Comparison of ENCODE assay signal across 8 cellular contexts in the genomic region with DNA sequence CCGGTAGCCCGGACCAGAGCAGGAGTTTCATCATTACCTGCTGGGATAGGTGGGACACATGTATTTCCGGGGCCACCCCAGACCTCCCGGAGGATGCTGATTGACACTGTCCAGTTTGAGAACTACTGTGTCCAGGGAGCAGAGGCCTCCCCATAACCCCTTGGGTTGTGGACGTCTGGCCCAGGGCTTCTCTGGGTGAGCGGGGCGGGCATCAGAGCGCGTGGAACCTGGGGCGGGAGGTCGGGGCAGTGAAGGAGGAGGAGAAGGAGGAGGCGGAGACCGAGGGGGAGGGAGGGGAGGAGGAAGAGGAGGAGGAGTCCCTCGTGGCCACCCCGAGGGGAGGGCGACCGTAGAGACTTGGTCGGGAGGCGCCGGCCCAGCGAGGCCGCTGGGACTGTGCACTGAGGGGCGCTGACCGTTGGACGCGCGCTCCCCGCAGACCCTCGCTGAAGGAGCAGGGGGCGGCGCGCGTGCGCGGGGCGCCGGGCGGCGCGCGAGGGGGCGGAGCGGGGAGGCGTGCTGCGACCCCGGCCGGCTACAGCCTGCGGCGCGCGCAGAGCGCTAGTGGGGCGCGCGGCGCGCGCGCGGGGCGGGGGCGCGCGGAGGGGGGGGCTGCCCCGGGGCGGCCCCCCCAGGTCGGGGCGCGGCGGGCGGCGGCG. TPM values are rescaled to one million over a fixed set of nuclear protein-coding genes. Genes with fewer than 3 reads are reported as not detected.
DNase-seq lines count a peak whose midpoint lies in the region; ATAC-seq, FAIRE-seq and TF ChIP-seq lines count a peak whose summit lies in the region.

GRK3 (plus strand) TSS at position 356 of the 659 bp plus-strand sequence. CDS start 366 bp downstream, outside the sequence.

- ATAC-seq in GM19452 (IDR thresholded peaks at IDR 0.05; ENCODE audit: unreplicated experiment) (peak; percentile 49), K562 (peak; percentile 87)

- peak within 1 kb of the TSS; percentile 94 for H2AFZ ChIP-seq in K562 (ENCODE audit: low read depth, low read length)

- no peak for TF ChIP-seq RAD21 in K562 (CRISPR knock-in tag; conservative IDR thresholded peaks at IDR 0.05 in 1 of 2, IDR thresholded peaks at IDR 0.05 in 1 of 2)

- TF ChIP-seq EP300 in K562 (IDR thresholded peaks at IDR 0.05; ENCODE audit: low read length), result no peak

- TF ChIP-seq CTCF in K562 (IDR thresholded peaks at IDR 0.05 in 2 of 3, conservative IDR thresholded peaks at IDR 0.05 in 1 of 3; ENCODE audit: insufficient read depth in 2 of 3, low read depth in 1 of 3, low read length in 3 of 3), result no peak

- in situ Hi-C loops in K562 (cut with MboI), result no loop called here

- TF ChIP-seq POLR2A in K562 (conservative IDR thresholded peaks at IDR 0.05), result peak; percentile 58; the same call in 1 of the 2 replicates

- peak within 1 kb of the TSS; percentile 64; the same call in 2 of the 3 replicates for H3K27ac ChIP-seq in K562 (ENCODE audit: extremely low read depth, low read depth, low read length)
- H3K27ac ChIP-seq in skin epidermis, result peak within 1 kb of the TSS in 20 of 21 experiments; percentile 56 to 90 (median 79)

- 14% methylated on average over 4 of the region's 73 CpGs for WGBS in K562 (ENCODE audit: insufficient coverage, low coverage, missing lambda C conversion rate)

- CTCF ChIA-PET in K562 (lab: Yijun Ruan, JAX; ENCODE audit: low intra/inter-chr PET ratio), result no interaction called here

- peak within 1 kb of the TSS; percentile 82 for H3K4me3 ChIP-seq in K562
- H3K4me3 ChIP-seq in iPS-18c (ENCODE audit: insufficient read depth, low read depth, low read length), result peak within 1 kb of the TSS; percentile 87
- H3K4me3 ChIP-seq in skin epidermis, result peak within 1 kb of the TSS; percentile 56 to 88 (median 80)

- H3K79me2 ChIP-seq in K562 (ENCODE audit: control insufficient read depth, insufficient read depth, low read length), result peaks cover 34% of the 10 kb centered on the region

- peaks cover 13 to 17% of the 10 kb centered on the region in 2 experiments for H3K4me1 ChIP-seq in K562 (replicated peaks in 1 of 2; ENCODE audit: control insufficient read depth in 2 of 2, insufficient read depth in 2 of 2, low read length in 2 of 2)

- H3K27me3 ChIP-seq in K562 (ENCODE audit: control insufficient read depth in 2 of 2, insufficient read depth in 2 of 2, low read length in 2 of 2), result no peaks in the 10 kb centered on the region

- H3K9me3 ChIP-seq in K562 (replicated peaks; ENCODE audit: control insufficient read depth, insufficient read depth, low read depth, low read length) (no peaks in the 10 kb centered on the region), iPS-18c (ENCODE audit: control insufficient read depth, insufficient read depth, low read length) (no peaks in the 10 kb centered on the region)

- POLR2A ChIA-PET in K562 (lab: Yijun Ruan, JAX), result interaction anchor here (0.6 to 1.7 kb wide), 4 partner anchors 10 to 437 kb away, joined by 3 to 5 read pairs (median 4); partner anchors contain the start of gene MYO18B

- H4K20me1 ChIP-seq in K562 (replicated peaks; ENCODE audit: control insufficient read depth, insufficient read depth, low read length), result no peaks in the 10 kb centered on the region

- H3K9ac ChIP-seq in K562 (ENCODE audit: insufficient read depth in 1 of 2, low read depth in 2 of 2, low read length in 2 of 2), result peak within 1 kb of the TSS; percentile 56 to 89

- no peaks in the 10 kb centered on the region for H3K36me3 ChIP-seq in K562 (ENCODE audit: control insufficient read depth, insufficient read depth, low read length)

- H3K4me2 ChIP-seq in K562 (ENCODE audit: insufficient read depth, low read length), result peak within 1 kb of the TSS; percentile 80

- FAIRE-seq in K562 (lab: Jason Lieb, UNC), result peak; percentile 23

- BruUV-seq in K562 (replicated peaks; lab: Mats Ljungman, UMichigan), result no TSS peak

- no peaks in the 10 kb centered on the region for H3K9me1 ChIP-seq in K562 (ENCODE audit: control insufficient read depth, insufficient read depth, low read length)

- intact Hi-C loops in T-helper 2 cell treated with Interferon-gamma antibody and Interleukin-4, amounts not matched to agents 100 ng/mL and 5 ng/mL, for 36 hours (cut with micrococcal nuclease), result loop anchor here (1.0 to 10.0 kb wide), 2 partner anchors 120 to 209 kb away; no protein-coding TSS in a partner anchor
- intact Hi-C loops in K562 (cut with micrococcal nuclease), result no loop called here

- DNase-seq in C1 segment of cervical spinal cord (lab: John Stamatoyannopoulos, UW), result peak in 11 of 14 donors; percentile 23 to 62 (median 52)
- peak; percentile 52 for DNase-seq in KG1 (lab: John Stamatoyannopoulos, UW)
- DNase-seq in K562 (ENCODE audit: extremely low read depth in 1 of 4, low spot score in 3 of 4), result peak; percentile 69 to 88 (median 82)
- no peak for DNase-seq in dedifferentiated amniotic fluid mesenchymal stem cell (ENCODE audit: extremely low spot score)

TF ChIP-seq in K562, 482 proteins besides CTCF, POLR2A, EP300 and RAD21 (continues in another document):
- TF ChIP-seq ZNF354B (CRISPR knock-in tag; IDR thresholded peaks at IDR 0.05) (no peak), FOXP1 (CRISPR knock-in tag; IDR thresholded peaks at IDR 0.05) (no peak), ZNF76 (CRISPR knock-in tag; IDR thresholded peaks at IDR 0.05; ENCODE audit: borderline replicate concordance) (no peak), ARHGAP35 (IDR thresholded peaks at IDR 0.05; ENCODE audit: partially characterized antibody) (no peak), NR2C2 (CRISPR knock-in tag; IDR thresholded peaks at IDR 0.05) (no peak), NR2C2 (tag; IDR thresholded peaks at IDR 0.05) (no peak), NCOA1 (IDR thresholded peaks at IDR 0.05; ENCODE audit: low read depth) (no peak), IRF9 (tag; IDR thresholded peaks at IDR 0.05) (no peak), C11orf30 (IDR thresholded peaks at IDR 0.05; ENCODE audit: low read depth) (no peak), NONO (IDR thresholded peaks at IDR 0.05; ENCODE audit: low read depth in 2 of 2, low read length in 1 of 2) (no peak), MAFK (IDR thresholded peaks at IDR 0.05; ENCODE audit: low read length) (no peak), HDAC6 (IDR thresholded peaks at IDR 0.05; ENCODE audit: low read depth, low read length) (no peak), SLC30A9 (CRISPR knock-in tag; IDR thresholded peaks at IDR 0.05) (no peak), RCOR1 (IDR thresholded peaks at IDR 0.05; ENCODE audit: borderline replicate concordance in 1 of 2, low read depth in 2 of 2, low read length in 2 of 2) (no peak)
- TF ChIP-seq, protein P1, sequence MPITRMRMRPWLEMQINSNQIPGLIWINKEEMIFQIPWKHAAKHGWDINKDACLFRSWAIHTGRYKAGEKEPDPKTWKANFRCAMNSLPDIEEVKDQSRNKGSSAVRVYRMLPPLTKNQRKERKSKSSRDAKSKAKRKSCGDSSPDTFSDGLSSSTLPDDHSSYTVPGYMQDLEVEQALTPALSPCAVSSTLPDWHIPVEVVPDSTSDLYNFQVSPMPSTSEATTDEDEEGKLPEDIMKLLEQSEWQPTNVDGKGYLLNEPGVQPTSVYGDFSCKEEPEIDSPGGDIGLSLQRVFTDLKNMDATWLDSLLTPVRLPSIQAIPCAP (CRISPR knock-in tag; IDR thresholded peaks at IDR 0.05; ENCODE audit: borderline replicate concordance), result no peak

RNA-seq across cellular contexts. Expression of gene GRK3, which starts in this region (rescaled TPM):
- 40.6 and 45.0 TPM in 2 replicates for total RNA-seq in T-helper 2 cell treated with Interferon-gamma antibody and Interleukin-4, amounts not matched to agents 100 ng/mL and 5 ng/mL, for 36 hours
- total RNA-seq in K562 (2011; cell fraction: chromatin; rRNA removed; ENCODE audit: low replicate concordance), result 2.6 and 7.4 TPM in 2 replicates
- total RNA-seq in K562 (2011; cell fraction: nucleolus; rRNA removed), result 1.0 and 1.2 TPM in 2 replicates
- 2.6 and 3.5 TPM in 2 replicates for total RNA-seq in K562 (2011; cell fraction: nucleoplasm; rRNA removed)
- total RNA-seq in K562 (2014; rRNA removed) (3.4 and 3.7 TPM in 2 replicates), K562 (2014; rRNA removed; fragmentation: Illumina TruSeq; extraction: Trizol) (7.5 and 9.0 TPM in 2 replicates), K562 (2015; rRNA removed; fragmentation: Illumina TruSeq; extraction: Trizol) (6.0 and 6.8 TPM in 2 replicates), K562 (2021) (7.3 and 7.6 TPM in 2 replicates)
- polyA plus RNA-seq in K562 (2011; rRNA removed) (2.9 and 4.0 TPM in 2 replicates), K562 (2014; fragmentation: Illumina TruSeq; extraction: Trizol) (5.9 and 6.3 TPM in 2 replicates), K562 (2014; fragmentation: Nextera tagmentation; extraction: Ambion mirVana) (1 to 10 TPM; 1.4 TPM), K562 (2014; rRNA removed) (3.4 and 3.6 TPM in 2 replicates)
- 0.78 and 2.3 TPM in 2 replicates for polyA plus RNA-seq in K562 (2011; cell fraction: cytosol; rRNA removed)
- polyA plus RNA-seq in K562 (2011; cell fraction: nucleus; rRNA removed), result 2.1 and 3.6 TPM in 2 replicates
- polyA plus RNA-seq in K562 (2012), result 3.2 and 4.5 TPM in 2 replicates
- polyA minus RNA-seq in K562 (2011; rRNA and poly(A)+ RNA removed), result 5.3 and 9.2 TPM in 2 replicates
- polyA minus RNA-seq in K562 (2011; cell fraction: cytosol; rRNA and poly(A)+ RNA removed), result 2.2 and 2.8 TPM in 2 replicates
- polyA minus RNA-seq in K562 (2011; cell fraction: nucleus; rRNA and poly(A)+ RNA removed), result 0.94 and 2.8 TPM in 2 replicates
